Comparison of ENCODE assay signal across 24 cellular contexts in the genomic region with DNA sequence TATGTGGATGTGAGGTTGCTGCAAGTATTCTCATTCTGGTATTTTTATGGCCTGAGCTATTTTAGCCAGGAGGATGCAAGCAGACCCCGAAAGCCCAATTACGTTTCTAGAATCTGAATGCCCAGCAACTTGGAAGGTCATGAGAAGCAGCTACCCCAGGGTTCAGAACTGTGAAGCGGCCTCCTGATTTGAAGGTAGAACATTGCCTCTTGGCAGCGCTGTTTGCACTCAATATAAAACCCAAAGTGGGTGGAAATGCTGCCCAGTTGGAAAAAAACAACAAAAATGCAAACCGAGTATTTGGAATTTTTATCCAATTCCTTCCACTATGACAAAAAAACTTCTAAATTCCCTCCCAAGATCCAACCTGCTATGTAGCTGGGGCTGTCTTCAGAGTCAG.
DNase-seq lines count a peak whose midpoint lies in the region; ATAC-seq, FAIRE-seq and TF ChIP-seq lines count a peak whose summit lies in the region.
"Had no signal": no experiment of that assay in that cellular context is flagged by ENCODE, and none has a peak within 500 bp of the region (broad histone marks: within the 10 kb centered on the region; RNA-seq: fewer than 3 reads in every experiment).

No MANE protein-coding gene starts in this region.

- no peaks in the 10 kb centered on the region for H3K4me1 ChIP-seq in CD8-positive, alpha-beta memory T cell (ENCODE audit: insufficient read depth, low read length)
- H3K4me1 ChIP-seq: adrenal gland, right lobe of liver, uterus had no signal

- H3K4me1 Mint-ChIP-seq in chondrocyte (ENCODE audit: low read depth) (peaks cover 40% of the 10 kb centered on the region), memory B cell (peaks cover 19% of the 10 kb centered on the region)
- peaks cover 33% of the 10 kb centered on the region for H3K4me1 Mint-ChIP-seq in stimulated activated memory B cell treated with anti-CD40 and anti-IgM and Interleukin-4, amounts not matched to agents 10 μg/mL and 1 μg/mL and 100 μg/mL, for 72 hours
- peaks cover 6 to 20% (median 9%) of the 10 kb centered on the region in 3 donors for H3K4me1 Mint-ChIP-seq in CD8-positive, alpha-beta memory T cell

- FAIRE-seq in G401.6 (lab: Jason Lieb, UNC): peak; percentile 99
- FAIRE-seq: kidney had no signal

- no peaks in the 10 kb centered on the region for H3K36me3 Mint-ChIP-seq in chondrocyte (ENCODE audit: low read depth)
- no peaks in the 10 kb centered on the region for H3K36me3 Mint-ChIP-seq in memory B cell
- H3K36me3 Mint-ChIP-seq in stimulated activated memory B cell treated with anti-CD40 and anti-IgM and Interleukin-4, amounts not matched to agents 10 μg/mL and 1 μg/mL and 100 μg/mL, for 72 hours: no peaks in the 10 kb centered on the region
- H3K36me3 Mint-ChIP-seq in CD8-positive, alpha-beta memory T cell: no peaks in the 10 kb centered on the region

- H3K9me3 Mint-ChIP-seq in chondrocyte (ENCODE audit: low read depth): no peaks in the 10 kb centered on the region
- peaks cover 2% of the 10 kb centered on the region for H3K9me3 Mint-ChIP-seq in memory B cell
- H3K9me3 Mint-ChIP-seq in stimulated activated memory B cell treated with anti-CD40 and anti-IgM and Interleukin-4, amounts not matched to agents 10 μg/mL and 1 μg/mL and 100 μg/mL, for 72 hours: peaks cover 3% of the 10 kb centered on the region
- no peaks in the 10 kb centered on the region for H3K9me3 Mint-ChIP-seq in CD8-positive, alpha-beta memory T cell
- H3K9me3 Mint-ChIP-seq: activated CD8-positive, alpha-beta T cell treated with anti-CD3 and anti-CD28 coated beads for 36 hours had no signal

- POLR2A ChIA-PET in CD8-positive, alpha-beta memory T cell (lab: Charles Lee): no interaction called here

- peak; percentile 45 for TF ChIP-seq CTCF in chondrocyte (IDR thresholded peaks at IDR 0.05)

- CTCF ChIA-PET in CD8-positive, alpha-beta memory T cell (lab: Charles Lee): no interaction called here

- peaks cover 14% of the 10 kb centered on the region for H3K27me3 Mint-ChIP-seq in chondrocyte (ENCODE audit: low read depth)
- peaks cover 14% of the 10 kb centered on the region for H3K27me3 Mint-ChIP-seq in memory B cell
- H3K27me3 Mint-ChIP-seq in stimulated activated memory B cell treated with anti-CD40 and anti-IgM and Interleukin-4, amounts not matched to agents 10 μg/mL and 1 μg/mL and 100 μg/mL, for 72 hours: peaks cover 25% of the 10 kb centered on the region
- peaks cover 3 to 6% of the 10 kb centered on the region in 2 donors for H3K27me3 Mint-ChIP-seq in CD8-positive, alpha-beta memory T cell

- H3K36me3 ChIP-seq in CD8-positive, alpha-beta memory T cell (ENCODE audit: insufficient read depth, low read length): no peaks in the 10 kb centered on the region
- H3K36me3 ChIP-seq: adrenal gland, right lobe of liver, uterus had no signal

- H3K27me3 ChIP-seq in CD8-positive, alpha-beta memory T cell (ENCODE audit: insufficient read depth, low read length, poor library complexity, severe bottlenecking): no peaks in the 10 kb centered on the region
- H3K27me3 ChIP-seq: adrenal gland, right lobe of liver, uterus had no signal

- no peak for ATAC-seq in memory B cell (ENCODE audit: low read depth)
- ATAC-seq in stimulated activated memory B cell treated with anti-CD40 and anti-IgM and Interleukin-4, amounts not matched to agents 10 μg/mL and 1 μg/mL and 100 μg/mL, for 72 hours: no peak
- no peak for ATAC-seq in stimulated activated naive CD8-positive, alpha-beta T cell treated with anti-CD3 and anti-CD28 coated beads, Interleukin-15, Interleukin-2, amounts not matched to agents 100 U/mL and 50 U/mL, for 24 hours
- ATAC-seq in HG03159 (IDR thresholded peaks at IDR 0.05; ENCODE audit: unreplicated experiment): no peak
- ATAC-seq: activated CD8-positive, alpha-beta T cell treated with anti-CD3 and anti-CD28 coated beads for 36 hours had no signal

- no peak for DNase-seq in chondrocyte (ENCODE audit: low spot score)
- DNase-seq in memory B cell (ENCODE audit: low spot score in 2 of 2): no peak
- DNase-seq in CD8-positive, alpha-beta memory T cell: no peak
- DNase-seq in NCI-H82 (lab: John Stamatoyannopoulos, UW): no peak
- no peak for DNase-seq in stimulated activated naive CD8-positive, alpha-beta T cell treated with anti-CD3 and anti-CD28 coated beads, Interleukin-15, Interleukin-2, amounts not matched to agents 100 U/mL and 50 U/mL, for 24 hours
- DNase-seq: activated CD4-positive, CD25-positive, alpha-beta regulatory T cell treated with anti-CD3 and anti-CD28 coated beads, Interleukin-2, amount 50 U/mL, for 72 hours; activated CD8-positive, alpha-beta T cell treated with anti-CD3 and anti-CD28 coated beads for 36 hours; activated gamma-delta T cell treated with Interleukin-2 at 50 U/mL for 16 hours; activated T-cell treated with anti-CD3 and anti-CD28 coated beads for 4 hours; DMS79 treated with DMSO at 0.1 percent for 48 hours; glutamatergic neuron; Karpas-422; kidney; mammary epithelial cell; naive B cell; NCI-H2171; NCI-H524 treated with DMSO at 0.1 percent for 48 hours; uterus had no signal

- H3K9me3 ChIP-seq in CD8-positive, alpha-beta memory T cell (ENCODE audit: low read length): no peaks in the 10 kb centered on the region
- H3K9me3 ChIP-seq: adrenal gland, right lobe of liver, uterus had no signal

- no peak overlapping the region for H3K27ac ChIP-seq in CD8-positive, alpha-beta memory T cell (ENCODE audit: low read depth, low read length)
- H3K27ac ChIP-seq: right lobe of liver, uterus had no signal

- H3K4me3 Mint-ChIP-seq in chondrocyte (ENCODE audit: unreplicated experiment) (no peak overlapping the region), memory B cell (no peak overlapping the region)
- H3K4me3 Mint-ChIP-seq in stimulated activated memory B cell treated with anti-CD40 and anti-IgM and Interleukin-4, amounts not matched to agents 10 μg/mL and 1 μg/mL and 100 μg/mL, for 72 hours: no peak overlapping the region
- no peak overlapping the region for H3K4me3 Mint-ChIP-seq in CD8-positive, alpha-beta memory T cell
- H3K4me3 Mint-ChIP-seq: activated CD8-positive, alpha-beta T cell treated with anti-CD3 and anti-CD28 coated beads for 36 hours; naive B cell; T-helper 1 cell treated with Interleukin-12 subunit alpha and Interleukin-12 subunit beta and Interleukin-4 antibody, amounts not matched to agents 30 μg/mL and 1 μg/mL, for 36 hours had no signal

- H3K4me3 ChIP-seq in CD8-positive, alpha-beta memory T cell (ENCODE audit: low read length): no peak overlapping the region
- H3K4me3 ChIP-seq: adrenal gland, right lobe of liver, uterus had no signal

- H3K27ac Mint-ChIP-seq in chondrocyte (ENCODE audit: unreplicated experiment) (no peak overlapping the region), memory B cell (peak overlapping the region; percentile 92)
- peak overlapping the region; percentile 85 for H3K27ac Mint-ChIP-seq in stimulated activated memory B cell treated with anti-CD40 and anti-IgM and Interleukin-4, amounts not matched to agents 10 μg/mL and 1 μg/mL and 100 μg/mL, for 72 hours
- H3K27ac Mint-ChIP-seq in CD8-positive, alpha-beta memory T cell: peak overlapping the region in 1 of 8 donors; percentile 39
- H3K27ac Mint-ChIP-seq: T-helper 1 cell treated with Interleukin-12 subunit alpha and Interleukin-12 subunit beta and Interleukin-4 antibody, amounts not matched to agents 30 μg/mL and 1 μg/mL, for 36 hours had no signal
